ENCODE assay signal across 15 cellular contexts in the genomic region with DNA sequence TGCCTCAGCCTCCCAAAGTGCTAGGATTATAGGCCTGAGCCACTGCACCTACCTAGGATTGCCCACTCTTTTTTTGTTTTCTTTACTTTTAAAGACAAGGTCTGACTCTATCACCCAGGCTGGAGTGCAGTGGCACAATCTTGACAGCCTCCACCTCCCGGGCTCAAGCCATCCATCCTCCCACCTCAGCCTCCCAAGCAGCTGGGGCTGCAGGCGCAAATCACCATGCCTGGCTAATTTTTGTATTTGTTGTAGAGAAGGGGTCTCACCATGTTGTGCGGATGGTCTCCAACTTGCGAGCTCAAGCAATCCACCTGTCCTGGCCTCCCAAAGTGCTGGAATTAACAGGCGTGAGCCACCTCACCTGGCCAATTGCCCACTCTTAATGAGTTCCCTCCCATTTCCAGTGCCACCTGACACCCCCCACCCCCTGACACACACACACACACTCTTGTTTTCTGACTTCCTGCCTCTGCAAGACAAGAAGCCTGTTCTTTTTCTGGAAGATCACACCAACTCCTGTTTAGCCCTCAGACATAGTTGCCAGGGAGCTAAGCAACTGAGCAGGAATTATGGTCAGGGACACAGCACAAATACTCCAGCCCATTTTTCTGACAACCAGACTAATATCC. TPM values are rescaled to one million over a fixed set of nuclear protein-coding genes. Genes with fewer than 3 reads are reported as not detected.
A peak's percentile ranks its signal among the peaks of the same experiment; 100 is the strongest.
DNase-seq lines count a peak whose midpoint lies in the region; ATAC-seq and TF ChIP-seq lines count a peak whose summit lies in the region.
"Had no signal": no experiment of that assay in that cellular context is flagged by ENCODE, and none has a peak within 500 bp of the region (broad histone marks: within the 10 kb centered on the region; RNA-seq: fewer than 3 reads in every experiment).

No MANE protein-coding gene starts in this region.

- peak overlapping the region; percentile 98 for H3K4me2 ChIP-seq in PC-9

- CTCF ChIA-PET in PC-9 (lab: Charles Lee) = interaction anchor here (0.6 to 0.7 kb wide), 3 partner anchors 136 to 198 kb away, joined by 3 to 7 read pairs (median 3); no protein-coding TSS in a partner anchor

- H3K4me3 ChIP-seq in PC-9 = no peak overlapping the region
- H3K4me3 ChIP-seq in suprapubic skin = no peak overlapping the region
- H3K4me3 ChIP-seq: SK-N-MC had no signal

- POLR2A ChIA-PET in PC-9 (lab: Charles Lee; ENCODE audit: unreplicated experiment) = no interaction called here

- no peaks in the 10 kb centered on the region for H3K27me3 ChIP-seq in PC-9 (ENCODE audit: insufficient read depth, low read depth)
- H3K27me3 ChIP-seq in suprapubic skin = no peaks in the 10 kb centered on the region

- intact Hi-C loops in PC-9 (cut with micrococcal nuclease; ENCODE audit: unreplicated experiment) = loop anchor here (5.0 kb wide), 3 partner anchors 327 to 472 kb away; no protein-coding TSS in a partner anchor

- peaks cover 43% of the 10 kb centered on the region for H3K4me1 ChIP-seq in PC-9 (replicated peaks; ENCODE audit: insufficient read depth)
- peaks cover 37% of the 10 kb centered on the region for H3K4me1 ChIP-seq in suprapubic skin

- H3K9me3 ChIP-seq in PC-9 (ENCODE audit: insufficient read depth, low read depth) = no peaks in the 10 kb centered on the region
- H3K9me3 ChIP-seq in suprapubic skin = no peaks in the 10 kb centered on the region

- H3K27me3 Mint-ChIP-seq in activated naive CD8-positive, alpha-beta T cell = no peaks in the 10 kb centered on the region
- H3K27me3 Mint-ChIP-seq in activated naive CD8-positive, alpha-beta T cell treated with anti-CD3 and anti-CD28 coated beads, Interleukin-2, amount 50 U/mL, for 24 hours = peaks cover 8% of the 10 kb centered on the region
- H3K27me3 Mint-ChIP-seq in memory B cell = peaks cover 4% of the 10 kb centered on the region

- H3K9me3 Mint-ChIP-seq in activated naive CD8-positive, alpha-beta T cell (ENCODE audit: low read depth) = no peaks in the 10 kb centered on the region
- no peaks in the 10 kb centered on the region for H3K9me3 Mint-ChIP-seq in activated naive CD8-positive, alpha-beta T cell treated with anti-CD3 and anti-CD28 coated beads, Interleukin-2, amount 50 U/mL, for 24 hours
- no peaks in the 10 kb centered on the region for H3K9me3 Mint-ChIP-seq in memory B cell
- H3K9me3 Mint-ChIP-seq: activated T-helper 1 cell treated with anti-CD3 and anti-CD28 coated beads, Interleukin-12 subunit alpha, Interleukin-12 subunit beta, Interleukin-2, Interleukin-4 antibody, amounts not matched to agents 30 ng/mL and 10 ng/mL and 1 ng/mL, durations not matched to agents 14 hours and 24 hours and 36 hours; H9; nephron progenitor cell had no signal

- H3F3A ChIP-seq in PC-9 (ENCODE audit: insufficient read depth, low read depth) = peaks cover 39% of the 10 kb centered on the region

- no peak for TF ChIP-seq POLR2A in suprapubic skin (IDR thresholded peaks at IDR 0.05)

- H3K36me3 ChIP-seq in PC-9 (ENCODE audit: low read depth) = peaks cover 7% of the 10 kb centered on the region; the same call in 1 of the 2 replicates
- peaks cover 9% of the 10 kb centered on the region for H3K36me3 ChIP-seq in suprapubic skin

- no TSS peak for BruUV-seq in PC-9 (replicated peaks; lab: Mats Ljungman, UMichigan)

- TF ChIP-seq EP300 in suprapubic skin (IDR thresholded peaks at IDR 0.05) = no peak

- peaks cover 33% of the 10 kb centered on the region for H3K4me1 Mint-ChIP-seq in activated naive CD8-positive, alpha-beta T cell (ENCODE audit: low read depth)
- peaks cover 29% of the 10 kb centered on the region for H3K4me1 Mint-ChIP-seq in activated naive CD8-positive, alpha-beta T cell treated with anti-CD3 and anti-CD28 coated beads, Interleukin-2, amount 50 U/mL, for 24 hours
- peaks cover 19% of the 10 kb centered on the region for H3K4me1 Mint-ChIP-seq in memory B cell

- peak overlapping the region; percentile 73 for H3K27ac ChIP-seq in PC-9
- peak overlapping the region; percentile 13 for H3K27ac ChIP-seq in suprapubic skin

- H3K9me2 ChIP-seq in PC-9 (ENCODE audit: insufficient read depth) = no peaks in the 10 kb centered on the region

- no peak overlapping the region for H2AFZ ChIP-seq in PC-9

- DNase-seq in activated naive CD8-positive, alpha-beta T cell treated with anti-CD3 and anti-CD28 coated beads, Interleukin-2, amount 50 U/mL, for 24 hours = no peak
- DNase-seq in PC-9 = no peak
- DNase-seq in memory B cell (ENCODE audit: low spot score in 2 of 2) = no peak
- no peak for DNase-seq in suprapubic skin (ENCODE audit: low spot score in 2 of 2)
- no peak for DNase-seq in 8988T
- no peak for DNase-seq in stimulated activated naive CD4-positive, alpha-beta T cell treated with Interleukin-2 at 50 U/mL for 16 hours (lab: John Stamatoyannopoulos, UW)
- no peak for DNase-seq in OCI-M2 (lab: John Stamatoyannopoulos, UW; ENCODE audit: unreplicated experiment)
- DNase-seq: activated CD4-positive, alpha-beta T cell treated with anti-CD3 and anti-CD28 coated beads, Interleukin-2, amount 50 U/mL, for 4 hours; AML-193; H9; NCI-H446; nephron progenitor cell had no signal

- no peaks in the 10 kb centered on the region for H4K20me1 ChIP-seq in PC-9 (ENCODE audit: insufficient read depth)

- H3K79me2 ChIP-seq in PC-9 (ENCODE audit: low read depth) = peaks cover 19% of the 10 kb centered on the region

- H3K4me3 Mint-ChIP-seq in activated naive CD8-positive, alpha-beta T cell = peak overlapping the region; percentile 38
- no peak overlapping the region for H3K4me3 Mint-ChIP-seq in activated naive CD8-positive, alpha-beta T cell treated with anti-CD3 and anti-CD28 coated beads, Interleukin-2, amount 50 U/mL, for 24 hours
- peak overlapping the region; percentile 21 for H3K4me3 Mint-ChIP-seq in memory B cell

- TF ChIP-seq CTCF in PC-9 (conservative IDR thresholded peaks at IDR 0.05) (no peak), suprapubic skin (IDR thresholded peaks at IDR 0.05) (no peak)

- peak overlapping the region; percentile 41 for H3K27ac Mint-ChIP-seq in activated naive CD8-positive, alpha-beta T cell
- H3K27ac Mint-ChIP-seq in activated naive CD8-positive, alpha-beta T cell treated with anti-CD3 and anti-CD28 coated beads, Interleukin-2, amount 50 U/mL, for 24 hours = no peak overlapping the region
- H3K27ac Mint-ChIP-seq in memory B cell = no peak overlapping the region
- H3K27ac Mint-ChIP-seq: activated T-helper 1 cell treated with anti-CD3 and anti-CD28 coated beads, Interleukin-12 subunit alpha, Interleukin-12 subunit beta, Interleukin-2, Interleukin-4 antibody, amounts not matched to agents 30 ng/mL and 10 ng/mL and 1 ng/mL, durations not matched to agents 14 hours and 24 hours and 36 hours; H9 had no signal

- no peak for ATAC-seq in activated naive CD8-positive, alpha-beta T cell treated with anti-CD3 and anti-CD28 coated beads, Interleukin-2, amount 50 U/mL, for 24 hours
- no peak for ATAC-seq in memory B cell (ENCODE audit: low read depth)

- H3K36me3 Mint-ChIP-seq in activated naive CD8-positive, alpha-beta T cell = no peaks in the 10 kb centered on the region
- H3K36me3 Mint-ChIP-seq in activated naive CD8-positive, alpha-beta T cell treated with anti-CD3 and anti-CD28 coated beads, Interleukin-2, amount 50 U/mL, for 24 hours (ENCODE audit: low read depth) = peaks cover 21% of the 10 kb centered on the region
- peaks cover 11% of the 10 kb centered on the region for H3K36me3 Mint-ChIP-seq in memory B cell

- WGBS in suprapubic skin = 96% methylated on average over 5 of the region's 5 CpGs

RNA-seq across cellular contexts. Expression of gene OVCA2, which starts 2.6 kb away (rescaled TPM):
- total RNA-seq in PC-9 (2021) (34.4 and 35.4 TPM in 2 replicates), suprapubic skin (10 to 100 TPM; 36.6 to 51.5 (median 42.7) TPM)

RNA-seq across cellular contexts. Expression of gene HIC1, which starts 10.5 kb away (rescaled TPM):
- total RNA-seq in PC-9 (2021) (0.63 and 1.6 TPM in 2 replicates), suprapubic skin (1 to 10 TPM; 2.7 to 9.5 (median 4.9) TPM)

RNA-seq across cellular contexts. Expression of gene DPH1, which starts 14.4 kb away (rescaled TPM):
- total RNA-seq in PC-9 (2021) (36.7 and 44.9 TPM in 2 replicates), suprapubic skin (100 to 1,000 TPM in 1 of 4 donors, 10 to 100 TPM in 3; 58.7 to 115 (median 66.3) TPM)

RNA-seq across cellular contexts. Expression of gene RTN4RL1, which starts 19.2 kb away (rescaled TPM):
- total RNA-seq in PC-9 (2021) = 0.13 and 0.35 TPM in 2 replicates
- total RNA-seq in suprapubic skin = 10 to 100 TPM; 16.4 to 24.8 (median 21.6) TPM
